Comparison of ENCODE assay signal across 8 cellular contexts in the genomic region with DNA sequence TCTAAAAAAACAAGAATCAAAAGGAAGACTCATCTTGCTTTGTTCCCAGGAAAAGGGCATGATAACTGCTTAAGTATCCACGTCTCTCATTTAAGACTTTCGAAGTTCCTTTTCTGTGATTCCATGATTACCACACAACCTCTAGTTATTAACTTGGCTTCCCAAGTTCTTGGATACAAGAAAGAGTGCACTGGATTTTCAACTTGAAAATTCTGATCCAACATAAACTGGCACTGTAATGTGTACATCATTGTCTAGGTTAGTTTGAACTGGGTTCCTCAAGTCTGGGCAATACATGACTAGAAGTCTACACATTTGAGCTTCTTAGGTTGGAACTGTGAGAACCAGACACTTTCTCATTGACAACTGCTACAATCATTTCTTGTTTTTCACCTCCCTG. TPM values are rescaled to one million over a fixed set of nuclear protein-coding genes. Genes with fewer than 3 reads are reported as not detected.
DNase-seq lines count a peak whose midpoint lies in the region; ATAC-seq and TF ChIP-seq lines count a peak whose summit lies in the region.

No MANE protein-coding gene starts in this region.

- no peaks in the 10 kb centered on the region for H3K27me3 ChIP-seq in PC-9 (ENCODE audit: insufficient read depth, low read depth)
- H3K27me3 ChIP-seq in skeletal muscle tissue (ENCODE audit: control insufficient read depth in 3 of 3, insufficient read depth in 3 of 3, low read length in 3 of 3) = no peaks in the 10 kb centered on the region

- H3K4me2 ChIP-seq in PC-9 = peak overlapping the region; percentile 82

- peak overlapping the region; percentile 62 to 95 (median 68) for H3K9ac ChIP-seq in skeletal muscle tissue (ENCODE audit: low read depth in 1 of 3, low read length in 3 of 3)

- no peaks in the 10 kb centered on the region for H3K9me3 ChIP-seq in PC-9 (ENCODE audit: insufficient read depth, low read depth)
- no peaks in the 10 kb centered on the region for H3K9me3 ChIP-seq in skeletal muscle tissue (ENCODE audit: control insufficient read depth in 3 of 3, low read length in 3 of 3)

- peaks cover 51% of the 10 kb centered on the region for H3K4me1 Mint-ChIP-seq in activated CD4-positive, alpha-beta T cell treated with anti-CD3 and anti-CD28 coated beads for 36 hours

- intact Hi-C loops in activated CD4-positive, alpha-beta T cell treated with anti-CD3 and anti-CD28 coated beads for 36 hours (cut with DNase I, micrococcal nuclease) = loop anchor here in 1 of 2 experiments (2.0 kb wide), 1 partner anchor 293 kb away; the partner anchor contains the start of gene MIS18BP1
- intact Hi-C loops in PC-9 (cut with micrococcal nuclease; ENCODE audit: unreplicated experiment) = loop anchor here (5.0 kb wide), 1 partner anchor 292 kb away; the partner anchor contains the start of gene MIS18BP1

- BruUV-seq in PC-9 (replicated peaks; lab: Mats Ljungman, UMichigan) = no TSS peak

- no peaks in the 10 kb centered on the region for H3K27me3 Mint-ChIP-seq in activated CD4-positive, alpha-beta T cell treated with anti-CD3 and anti-CD28 coated beads for 36 hours

- H2AFZ ChIP-seq in PC-9 = peak overlapping the region; percentile 44; the same call in 1 of the 2 replicates

- H3K27ac Mint-ChIP-seq in activated CD4-positive, alpha-beta T cell treated with anti-CD3 and anti-CD28 coated beads for 36 hours = peak overlapping the region; percentile 73

- H3K4me3 Mint-ChIP-seq in activated CD4-positive, alpha-beta T cell treated with anti-CD3 and anti-CD28 coated beads for 36 hours = no peak overlapping the region

- peaks cover 14% of the 10 kb centered on the region for H3K36me3 Mint-ChIP-seq in activated CD4-positive, alpha-beta T cell treated with anti-CD3 and anti-CD28 coated beads for 36 hours (ENCODE audit: low read depth)

- H3K27ac ChIP-seq in PC-9 (peak overlapping the region; percentile 69), skeletal muscle tissue (ENCODE audit: low read depth, low read length) (no peak overlapping the region)

- peaks cover 7% of the 10 kb centered on the region for H3K9me3 Mint-ChIP-seq in activated CD4-positive, alpha-beta T cell treated with anti-CD3 and anti-CD28 coated beads for 36 hours (ENCODE audit: low read depth)

- ATAC-seq in activated CD4-positive, alpha-beta T cell treated with anti-CD3 and anti-CD28 coated beads for 36 hours = no peak
- ATAC-seq in HG02870 (IDR thresholded peaks at IDR 0.05; ENCODE audit: unreplicated experiment) = no peak

- H3K4me3 ChIP-seq in PC-9 (peak overlapping the region; percentile 65), skeletal muscle tissue (ENCODE audit: low read length in 3 of 3) (peak overlapping the region in 2 of 3 donors; percentile 73 to 92)

- H4K20me1 ChIP-seq in PC-9 (ENCODE audit: insufficient read depth) = peaks cover 38% of the 10 kb centered on the region

- POLR2A ChIA-PET in activated CD4-positive, alpha-beta T cell treated with anti-CD3 and anti-CD28 coated beads for 36 hours (lab: Charles Lee) = no interaction called here
- POLR2A ChIA-PET in PC-9 (lab: Charles Lee; ENCODE audit: unreplicated experiment) = no interaction called here

- no peaks in the 10 kb centered on the region for H3K9me2 ChIP-seq in PC-9 (ENCODE audit: insufficient read depth)

- H3K36me3 ChIP-seq in PC-9 (ENCODE audit: low read depth) (no peaks in the 10 kb centered on the region), skeletal muscle tissue (ENCODE audit: control insufficient read depth in 3 of 3, insufficient read depth in 3 of 3, low read length in 3 of 3) (peaks cover 0 to 2% (median 0%) of the 10 kb centered on the region in 3 donors)

- H3K79me2 ChIP-seq in PC-9 (ENCODE audit: low read depth) = peaks cover 93% of the 10 kb centered on the region

- peaks cover 32% of the 10 kb centered on the region for H3K4me1 ChIP-seq in PC-9 (replicated peaks; ENCODE audit: insufficient read depth)
- peaks cover 16 to 22% (median 21%) of the 10 kb centered on the region in 3 donors for H3K4me1 ChIP-seq in skeletal muscle tissue (ENCODE audit: control insufficient read depth in 3 of 3, insufficient read depth in 3 of 3, low read length in 3 of 3)

- TF ChIP-seq CTCF in PC-9 (conservative IDR thresholded peaks at IDR 0.05) = no peak

- peaks cover 10% of the 10 kb centered on the region; the same call in 1 of the 2 replicates for H3F3A ChIP-seq in PC-9 (ENCODE audit: insufficient read depth, low read depth)

- CTCF ChIA-PET in activated CD4-positive, alpha-beta T cell treated with anti-CD3 and anti-CD28 coated beads for 36 hours (lab: Charles Lee) = interaction anchor here (0.6 to 0.9 kb wide), 2 partner anchors 177 to 293 kb away, joined by 3 read pairs; no protein-coding TSS in a partner anchor
- CTCF ChIA-PET in PC-9 (lab: Charles Lee) = no interaction called here

- no peak for DNase-seq in activated CD4-positive, alpha-beta T cell treated with anti-CD3 and anti-CD28 coated beads for 36 hours
- no peak for DNase-seq in activated CD4-positive, alpha-beta T cell treated with anti-CD3 and anti-CD28 coated beads, Interleukin-2, amount 50 U/mL, for 48 hours
- DNase-seq in PC-9 = no peak
- DNase-seq in fibroblast of peridontal ligament (ENCODE audit: extremely low read depth) = peak; percentile 35
- no peak for DNase-seq in cerebellum (ENCODE audit: low spot score)
- DNase-seq in NCI-H526 (lab: John Stamatoyannopoulos, UW) = no peak

RNA-seq across cellular contexts. Expression of gene KLHL28, which starts 1.6 kb away (rescaled TPM):
- 10 to 100 TPM; 11.3 to 12.3 TPM for total RNA-seq in activated CD4-positive, alpha-beta T cell treated with anti-CD3 and anti-CD28 coated beads for 36 hours
- total RNA-seq in PC-9 (2021) (10.3 and 10.5 TPM in 2 replicates), skeletal muscle tissue (24.0 TPM), cerebellum (36.3 TPM)

RNA-seq across cellular contexts. Expression of gene TOGARAM1, which starts 1.8 kb away (rescaled TPM):
- total RNA-seq in activated CD4-positive, alpha-beta T cell treated with anti-CD3 and anti-CD28 coated beads for 36 hours = 1 to 10 TPM; 5.7 to 6.6 TPM
- 9.2 and 12.9 TPM in 2 replicates for total RNA-seq in PC-9 (2021)
- 42.3 TPM for total RNA-seq in skeletal muscle tissue
- 53.8 TPM for total RNA-seq in cerebellum
